30 cellular contexts compared by ENCODE assay signal in genomic region chr10:102235991-102236390, GRCh38. TPM values are rescaled to one million over a fixed set of nuclear protein-coding genes. Genes with fewer than 3 reads are reported as not detected.
"Had no signal": no experiment of that assay in that cellular context is flagged by ENCODE, and none has a peak within 500 bp of the region (broad histone marks: within the 10 kb centered on the region; RNA-seq: fewer than 3 reads in every experiment).

No MANE protein-coding gene starts in this region.

- H3K36me3 Mint-ChIP-seq: activated naive CD4-positive, alpha-beta T cell treated with anti-CD3 and anti-CD28 coated beads, Interleukin-2, amount 50 U/mL, for 72 hours; WTC11 had no signal

- H3K27ac Mint-ChIP-seq: activated CD8-positive, alpha-beta T cell treated with anti-CD3 and anti-CD28 coated beads, Interleukin-2, amount 10 ng/mL, durations not matched to agents 7 days and 5 days; activated naive CD4-positive, alpha-beta T cell treated with anti-CD3 and anti-CD28 coated beads, Interleukin-2, amount 50 U/mL, for 72 hours; activated naive CD8-positive, alpha-beta T cell treated with anti-CD3 and anti-CD28 coated beads, Interleukin-2, amount 50 U/mL, for 24 hours; T-helper 1 cell treated with Interleukin-12 subunit alpha and Interleukin-12 subunit beta and Interleukin-4 antibody, amounts not matched to agents 30 μg/mL and 1 μg/mL, for 36 hours; WTC11 had no signal

- H3K4me3 Mint-ChIP-seq: activated CD8-positive, alpha-beta T cell treated with anti-CD3 and anti-CD28 coated beads, Interleukin-2, amount 10 ng/mL, durations not matched to agents 7 days and 5 days; activated naive CD8-positive, alpha-beta T cell treated with anti-CD3 and anti-CD28 coated beads, Interleukin-2, amount 50 U/mL, for 24 hours; activated T-cell treated with anti-CD3 and anti-CD28 coated beads, Interleukin-2, amount 50 U/mL, for 4 hours; central memory CD8-positive, alpha-beta T cell; T-helper 1 cell treated with Interleukin-12 subunit alpha and Interleukin-12 subunit beta and Interleukin-4 antibody, amounts not matched to agents 30 μg/mL and 1 μg/mL, for 36 hours; WTC11 had no signal

- H3K9me3 Mint-ChIP-seq: activated naive CD4-positive, alpha-beta T cell treated with anti-CD3 and anti-CD28 coated beads, Interleukin-2, amount 50 U/mL, for 72 hours; activated naive CD8-positive, alpha-beta T cell treated with anti-CD3 and anti-CD28 coated beads, Interleukin-2, amount 50 U/mL, for 24 hours; activated T-cell treated with anti-CD3 and anti-CD28 coated beads, Interleukin-2, amount 50 U/mL, for 4 hours; central memory CD8-positive, alpha-beta T cell; T-helper 1 cell treated with Interleukin-12 subunit alpha and Interleukin-12 subunit beta and Interleukin-4 antibody, amounts not matched to agents 30 μg/mL and 1 μg/mL, for 36 hours; WTC11 had no signal

- ATAC-seq: activated CD8-positive, alpha-beta T cell treated with anti-CD3 and anti-CD28 coated beads, Interleukin-2, amount 10 ng/mL, durations not matched to agents 7 days and 5 days; activated naive CD4-positive, alpha-beta T cell treated with anti-CD3 and anti-CD28 coated beads, Interleukin-2, amount 50 U/mL, for 72 hours; activated naive CD8-positive, alpha-beta T cell treated with anti-CD3 and anti-CD28 coated beads, Interleukin-2, amount 50 U/mL, for 24 hours; activated T-cell treated with anti-CD3 and anti-CD28 coated beads, Interleukin-2, amount 50 U/mL, for 4 hours; body of pancreas; WTC11 had no signal

- H3K4me1 Mint-ChIP-seq: central memory CD8-positive, alpha-beta T cell had no signal

- H3K4me3 ChIP-seq: ascending aorta, body of pancreas, MG63, SK-N-MC had no signal

- H3K36me3 ChIP-seq: ascending aorta, MG63 had no signal

- H3K9ac ChIP-seq: KMS-11 had no signal

- DNase-seq: activated CD4-positive, alpha-beta T cell treated with anti-CD3 and anti-CD28 coated beads for 48 hours; activated CD4-positive, alpha-beta T cell treated with anti-CD3 and anti-CD28 coated beads, Interleukin-2, amount 50 U/mL, for 4 hours; activated CD4-positive, CD25-positive, alpha-beta regulatory T cell treated with anti-CD3 and anti-CD28 coated beads, Interleukin-2, amount 50 U/mL, for 72 hours; activated CD8-positive, alpha-beta T cell treated with anti-CD3 and anti-CD28 coated beads, Interleukin-2, amount 10 ng/mL, durations not matched to agents 7 days and 5 days; activated effector memory CD4-positive, alpha-beta T cell treated with anti-CD3 and anti-CD28 coated beads, Interleukin-2, amount 50 U/mL, for 16 hours; activated naive CD4-positive, alpha-beta T cell treated with Interleukin-2 at 50 U/mL for 16 hours; activated naive CD8-positive, alpha-beta T cell treated with anti-CD3 and anti-CD28 coated beads, Interleukin-2, amount 50 U/mL, for 24 hours; activated T-cell treated with anti-CD3 and anti-CD28 coated beads, Interleukin-2, amount 50 U/mL, for 4 hours; amniotic stem cell; body of pancreas; MG63; NCI-H1105; NCI-H146; NCI-H1930; NCI-H2171; NCI-H2227 treated with DMSO at 0.1 percent for 48 hours; NCI-H446 treated with DMSO at 0.1 percent for 48 hours; NCI-H524 treated with DMSO at 0.1 percent for 48 hours; NCI-H748 treated with DMSO at 0.1 percent for 48 hours; SIG-M5; SW 1271 had no signal

- H3K27ac ChIP-seq: ascending aorta, body of pancreas, KMS-11, SK-N-MC had no signal

- H3K4me2 ChIP-seq: KMS-11 had no signal

- H3K9me3 ChIP-seq: ascending aorta, body of pancreas, MG63 had no signal

RNA-seq across cellular contexts. Expression of gene PITX3, which starts 5.3 kb away (rescaled TPM):
- total RNA-seq: activated CD8-positive, alpha-beta T cell treated with anti-CD3 and anti-CD28 coated beads, Interleukin-2, amount 10 ng/mL, durations not matched to agents 7 days and 5 days; activated naive CD4-positive, alpha-beta T cell treated with anti-CD3 and anti-CD28 coated beads, Interleukin-2, amount 50 U/mL, for 72 hours; ascending aorta; body of pancreas; OCI-LY7; RPMI7951 had no signal

RNA-seq across cellular contexts. Expression of gene ELOVL3, which starts 9.9 kb away (rescaled TPM):
- total RNA-seq: activated CD8-positive, alpha-beta T cell treated with anti-CD3 and anti-CD28 coated beads, Interleukin-2, amount 10 ng/mL, durations not matched to agents 7 days and 5 days; activated T-cell treated with anti-CD3 and anti-CD28 coated beads, Interleukin-2, amount 50 U/mL, for 4 hours; ascending aorta; body of pancreas had no signal
